In the genomic region with DNA sequence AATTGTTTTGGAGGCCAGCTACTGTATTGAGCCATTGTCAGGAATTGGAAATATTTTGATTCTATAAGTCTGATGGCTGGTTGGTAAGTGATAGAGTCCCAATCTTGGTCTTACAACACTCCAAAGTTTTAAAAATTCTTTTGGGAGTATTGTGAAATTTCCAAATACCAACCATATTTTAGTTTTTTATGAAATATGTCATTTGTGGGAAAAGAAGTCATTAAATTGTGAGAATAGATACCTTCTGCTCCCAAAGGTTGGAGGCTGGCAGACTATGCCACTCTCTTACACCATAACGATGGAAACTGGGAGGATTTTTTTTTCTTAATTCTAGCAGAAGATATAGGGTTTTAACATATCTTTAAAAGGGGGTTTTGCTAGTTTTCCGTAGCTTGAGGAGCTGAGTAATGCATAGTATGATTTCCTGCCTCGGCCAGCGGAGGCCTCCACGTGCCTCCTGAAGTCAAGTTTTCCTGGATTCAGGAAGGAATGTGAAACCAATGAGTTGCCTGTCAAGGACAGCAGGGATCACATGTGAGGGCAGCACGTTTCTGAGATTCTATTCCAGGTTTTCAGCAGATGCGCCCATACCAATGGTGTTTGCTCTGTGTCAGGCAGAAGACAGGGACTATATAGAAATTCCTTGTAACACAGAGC, we compare ENCODE assay signal across 1 cellular context.
TF ChIP-seq lines count a peak whose summit lies in the region.

No MANE protein-coding gene starts in this region.

TF ChIP-seq in SK-N-SH, 30 proteins besides CTCF, POLR2A, EP300 and RAD21 (continued from another document):
- TF ChIP-seq, protein P1, sequence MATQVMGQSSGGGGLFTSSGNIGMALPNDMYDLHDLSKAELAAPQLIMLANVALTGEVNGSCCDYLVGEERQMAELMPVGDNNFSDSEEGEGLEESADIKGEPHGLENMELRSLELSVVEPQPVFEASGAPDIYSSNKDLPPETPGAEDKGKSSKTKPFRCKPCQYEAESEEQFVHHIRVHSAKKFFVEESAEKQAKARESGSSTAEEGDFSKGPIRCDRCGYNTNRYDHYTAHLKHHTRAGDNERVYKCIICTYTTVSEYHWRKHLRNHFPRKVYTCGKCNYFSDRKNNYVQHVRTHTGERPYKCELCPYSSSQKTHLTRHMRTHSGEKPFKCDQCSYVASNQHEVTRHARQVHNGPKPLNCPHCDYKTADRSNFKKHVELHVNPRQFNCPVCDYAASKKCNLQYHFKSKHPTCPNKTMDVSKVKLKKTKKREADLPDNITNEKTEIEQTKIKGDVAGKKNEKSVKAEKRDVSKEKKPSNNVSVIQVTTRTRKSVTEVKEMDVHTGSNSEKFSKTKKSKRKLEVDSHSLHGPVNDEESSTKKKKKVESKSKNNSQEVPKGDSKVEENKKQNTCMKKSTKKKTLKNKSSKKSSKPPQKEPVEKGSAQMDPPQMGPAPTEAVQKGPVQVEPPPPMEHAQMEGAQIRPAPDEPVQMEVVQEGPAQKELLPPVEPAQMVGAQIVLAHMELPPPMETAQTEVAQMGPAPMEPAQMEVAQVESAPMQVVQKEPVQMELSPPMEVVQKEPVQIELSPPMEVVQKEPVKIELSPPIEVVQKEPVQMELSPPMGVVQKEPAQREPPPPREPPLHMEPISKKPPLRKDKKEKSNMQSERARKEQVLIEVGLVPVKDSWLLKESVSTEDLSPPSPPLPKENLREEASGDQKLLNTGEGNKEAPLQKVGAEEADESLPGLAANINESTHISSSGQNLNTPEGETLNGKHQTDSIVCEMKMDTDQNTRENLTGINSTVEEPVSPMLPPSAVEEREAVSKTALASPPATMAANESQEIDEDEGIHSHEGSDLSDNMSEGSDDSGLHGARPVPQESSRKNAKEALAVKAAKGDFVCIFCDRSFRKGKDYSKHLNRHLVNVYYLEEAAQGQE (IDR thresholded peaks at IDR 0.05; ENCODE audit: low read depth, low read length), result no peak
- TF ChIP-seq ELF1 (IDR thresholded peaks at IDR 0.05) (no peak), SIN3A (IDR thresholded peaks at IDR 0.05; ENCODE audit: borderline replicate concordance, low read depth, low read length) (no peak), FOXJ3 (CRISPR knock-in tag; IDR thresholded peaks at IDR 0.05) (no peak), MXI1 (IDR thresholded peaks at IDR 0.05; ENCODE audit: low read depth, low read length) (no peak), RCOR1 (IDR thresholded peaks at IDR 0.05; ENCODE audit: low read length) (no peak)
